ENCODE assay signal across 19 cellular contexts in the genomic region with DNA sequence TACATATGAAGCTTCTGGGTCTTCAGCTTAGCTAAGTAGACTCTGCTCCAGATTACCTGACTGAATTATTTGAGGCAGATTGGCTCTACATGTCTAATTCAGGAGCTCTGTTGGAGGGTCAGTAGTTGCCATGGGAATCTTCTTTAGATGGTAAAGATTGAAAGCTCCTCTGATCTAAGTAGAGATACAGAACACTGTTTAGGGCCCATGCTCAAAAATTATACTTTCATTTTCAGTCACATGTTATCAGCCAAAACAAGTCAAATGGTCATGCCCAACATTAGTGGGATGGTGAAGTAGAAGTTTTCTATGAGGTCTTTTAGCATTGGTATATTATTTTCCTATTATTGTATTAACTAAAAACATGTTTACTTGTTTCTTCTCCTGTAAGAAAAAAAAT.
"Had no signal": no experiment of that assay in that cellular context is flagged by ENCODE, and none has a peak within 500 bp of the region (broad histone marks: within the 10 kb centered on the region; RNA-seq: fewer than 3 reads in every experiment).

No MANE protein-coding gene starts in this region.

- DNase-seq: activated CD4-positive, alpha-beta T cell treated with anti-CD3 and anti-CD28 coated beads, Interleukin-2, amount 50 U/mL, for 4 hours; activated CD8-positive, alpha-beta memory T cell treated with anti-CD3 and anti-CD28 coated beads for 24 hours; activated CD8-positive, alpha-beta memory T cell treated with anti-CD3 and anti-CD28 coated beads, Interleukin-2, amount 50 U/mL, for 4 hours; activated naive CD4-positive, alpha-beta T cell; activated naive CD8-positive, alpha-beta T cell treated with anti-CD3 and anti-CD28 coated beads for 36 hours; activated T-cell treated with anti-CD3 and anti-CD28 coated beads, Interleukin-2, amount 50 U/mL, for 4 hours; amniotic stem cell; colonic mucosa; left colon; pancreas; right cardiac atrium; stimulated activated CD4-positive, alpha-beta T cell treated with anti-CD3 and anti-CD28 coated beads, Interleukin-12 subunit alpha, Interleukin-12 subunit beta, amount 100 ng/mL, for 4 hours; stimulated activated CD4-positive, alpha-beta T cell treated with anti-CD3 and anti-CD28 coated beads, Interleukin-4, amount 100 ng/mL, for 4 hours; substantia nigra; T-helper 9 cell; thyroid gland had no signal

- H3K36me3 ChIP-seq: colonic mucosa, pancreas, thyroid gland had no signal

- H3K4me1 ChIP-seq: colonic mucosa, pancreas, thyroid gland had no signal

- H3K27ac ChIP-seq: colonic mucosa, epithelial cell of prostate, pancreas, thyroid gland had no signal

- H3K4me3 ChIP-seq: colonic mucosa, pancreas, thyroid gland had no signal

- ATAC-seq: activated T-cell treated with anti-CD3 and anti-CD28 coated beads, Interleukin-2, amount 50 U/mL, for 4 hours; left colon; natural killer cell treated with Interleukin-12 subunit alpha and Interleukin-12 subunit beta and Interleukin-15 and Interleukin-18, amount 100 ng/mL, for 72 hours; pancreas; right cardiac atrium; WTC11 had no signal

- H3K9me3 ChIP-seq: colonic mucosa, pancreas, thyroid gland had no signal

- H3K27me3 ChIP-seq: colonic mucosa, pancreas, thyroid gland had no signal
